In the genomic region with DNA sequence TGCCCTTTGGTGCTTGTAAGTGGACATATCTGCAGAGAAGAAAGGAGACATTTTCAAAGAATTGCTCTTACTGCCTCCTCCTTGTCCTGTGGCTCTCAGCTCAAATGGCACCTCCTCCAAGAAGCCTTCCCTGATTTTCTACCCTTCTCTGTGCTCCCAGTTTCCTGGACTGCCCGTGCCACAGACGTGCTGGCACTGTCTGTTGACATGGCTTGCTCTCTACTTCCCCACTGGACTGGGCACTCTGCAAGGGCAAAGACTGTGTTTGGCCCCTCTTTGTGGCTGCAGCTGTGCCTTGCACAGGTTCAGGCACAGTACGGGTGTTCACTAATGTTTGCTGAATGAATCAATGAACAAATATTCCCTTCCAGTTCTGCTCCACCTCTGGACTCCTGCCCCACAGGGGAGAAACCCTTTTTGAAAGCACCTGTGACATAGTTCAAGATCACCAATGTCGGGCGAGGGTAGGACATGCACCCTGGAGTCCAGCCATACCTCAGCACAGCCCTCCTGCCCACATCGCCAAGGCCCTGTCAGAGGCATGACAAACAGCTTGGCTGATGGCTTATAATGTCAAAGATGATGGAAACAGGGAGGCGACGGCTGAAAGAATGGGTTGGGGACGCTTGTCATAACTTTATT, we compare ENCODE assay signal across 14 cellular contexts. TPM values are rescaled to one million over a fixed set of nuclear protein-coding genes. Genes with fewer than 3 reads are reported as not detected.
DNase-seq lines count a peak whose midpoint lies in the region; ATAC-seq and TF ChIP-seq lines count a peak whose summit lies in the region.
"Had no signal": no experiment of that assay in that cellular context is flagged by ENCODE, and none has a peak within 500 bp of the region (broad histone marks: within the 10 kb centered on the region; RNA-seq: fewer than 3 reads in every experiment).

No MANE protein-coding gene starts in this region.

- peaks cover 16% of the 10 kb centered on the region for H3K4me1 Mint-ChIP-seq in mesothelial cell of epicardium
- H3K4me1 Mint-ChIP-seq: CD14-positive monocyte; CD8-positive, alpha-beta memory T cell had no signal

- peaks cover 63% of the 10 kb centered on the region for H3K27me3 Mint-ChIP-seq in mesothelial cell of epicardium (ENCODE audit: low read depth)

- intact Hi-C loops in adrenal gland (cut with DNase I) = no loop called here

- H3K4me3 ChIP-seq in RWPE2 (ENCODE audit: severe bottlenecking) = no peak overlapping the region
- no peak overlapping the region for H3K4me3 ChIP-seq in SJCRH30
- H3K4me3 ChIP-seq in adrenal gland = no peak overlapping the region
- H3K4me3 ChIP-seq: GM23248 had no signal

- H3K27ac ChIP-seq in RWPE2 (ENCODE audit: poor library complexity, severe bottlenecking) (no peak overlapping the region), SJCRH30 (no peak overlapping the region), adrenal gland (no peak overlapping the region)
- H3K27ac ChIP-seq: GM23248, HL-60 had no signal

- no peaks in the 10 kb centered on the region for H3K4me1 ChIP-seq in RWPE2 (ENCODE audit: insufficient read depth, poor library complexity, severe bottlenecking)
- H3K4me1 ChIP-seq in SJCRH30 = no peaks in the 10 kb centered on the region
- no peaks in the 10 kb centered on the region for H3K4me1 ChIP-seq in adrenal gland (replicated peaks in 1 of 2)

- H3K9me3 Mint-ChIP-seq in mesothelial cell of epicardium = no peaks in the 10 kb centered on the region
- H3K9me3 Mint-ChIP-seq: CD14-positive monocyte; CD8-positive, alpha-beta memory T cell had no signal

- DNase-seq in RWPE2 (ENCODE audit: low spot score) (peak; percentile 64), islet precursor cell (peak; percentile 26), mesothelial cell of epicardium (ENCODE audit: low spot score in 2 of 2, unreplicated experiment in 2 of 2) (no peak), SJCRH30 (no peak), adrenal gland (no peak), NCI-H2171 treated with DMSO at 0.1 percent for 48 hours (lab: John Stamatoyannopoulos, UW) (no peak)
- DNase-seq: Caco-2; CD8-positive, alpha-beta memory T cell; GF-D8; GM23248; IMR-90 had no signal

- TF ChIP-seq POLR2A in adrenal gland (IDR thresholded peaks at IDR 0.05) = no peak

- no peak overlapping the region for H3K4me3 Mint-ChIP-seq in mesothelial cell of epicardium
- H3K4me3 Mint-ChIP-seq: CD14-positive monocyte; CD8-positive, alpha-beta memory T cell had no signal

- H3K27me3 ChIP-seq in RWPE2 (ENCODE audit: insufficient read depth, poor library complexity, severe bottlenecking) = peaks cover 37% of the 10 kb centered on the region
- no peaks in the 10 kb centered on the region; the same call in 1 of the 2 replicates for H3K27me3 ChIP-seq in SJCRH30
- H3K27me3 ChIP-seq in adrenal gland = no peaks in the 10 kb centered on the region

- no peaks in the 10 kb centered on the region for H3K36me3 ChIP-seq in RWPE2 (ENCODE audit: low read depth)
- no peaks in the 10 kb centered on the region for H3K36me3 ChIP-seq in SJCRH30
- H3K36me3 ChIP-seq in adrenal gland (replicated peaks in 1 of 2) = no peaks in the 10 kb centered on the region

- H3K36me3 Mint-ChIP-seq in mesothelial cell of epicardium = no peaks in the 10 kb centered on the region
- H3K36me3 Mint-ChIP-seq: CD14-positive monocyte; CD8-positive, alpha-beta memory T cell had no signal

- WGBS in adrenal gland, 4 donors = 34 to 42% (median 39%) methylated on average over 9 of the region's 9 CpGs

- H3K9me3 ChIP-seq in RWPE2 (ENCODE audit: severe bottlenecking) = no peaks in the 10 kb centered on the region
- H3K9me3 ChIP-seq in SJCRH30 (replicated peaks) = no peaks in the 10 kb centered on the region
- H3K9me3 ChIP-seq in adrenal gland (replicated peaks in 1 of 3) = no peaks in the 10 kb centered on the region
- H3K9me3 ChIP-seq: Caco-2 had no signal

- no peak for TF ChIP-seq CTCF in RWPE2 (IDR thresholded peaks at IDR 0.05; ENCODE audit: poor library complexity, severe bottlenecking)
- TF ChIP-seq CTCF in mesothelial cell of epicardium (IDR thresholded peaks at IDR 0.05; ENCODE audit: unreplicated experiment) = no peak
- no peak for TF ChIP-seq CTCF in adrenal gland (IDR thresholded peaks at IDR 0.05)

- no peak for ATAC-seq in RWPE2 (ENCODE audit: low read depth)
- no peak for ATAC-seq in GM18868 (IDR thresholded peaks at IDR 0.05; ENCODE audit: unreplicated experiment)

- H3K27ac Mint-ChIP-seq in mesothelial cell of epicardium = peak overlapping the region; percentile 37
- H3K27ac Mint-ChIP-seq: CD14-positive monocyte had no signal

RNA-seq across cellular contexts. Expression of a gene that starts 15.7 kb away (rescaled TPM):
- total RNA-seq in mesothelial cell of epicardium = 55.6 to 59.1 TPM (median 59.0 TPM) in 3 replicates
- 85.2 and 89.5 TPM in 2 replicates for total RNA-seq in SJCRH30 (2014; rRNA removed; shearing (Covaris generic))
- 10 to 100 TPM in 7 of 8 donors, 1 to 10 TPM in 1; 5.5 to 50.7 (median 31.5) TPM for total RNA-seq in adrenal gland
- 10 to 100 TPM; 36.5 to 75.5 (median 56.5) TPM for polyA plus RNA-seq in adrenal gland

Comparison
In these comparisons a context has a peak if more than half of its experiments do, and no peak if none do; other contexts are left out.
1. DNase-seq: peak in RWPE2 (single experiment) and islet precursor cell (single experiment); none in mesothelial cell of epicardium (0 of 2), SJCRH30 (0 of 2), adrenal gland (0 of 7) and NCI-H2171 treated with DMSO at 0.1 percent for 48 hours (single experiment).